In genomic region chr17:81000631-81001357, GRCh38 we compare ENCODE assay signal across 3 cellular contexts.
TF ChIP-seq lines count a peak whose summit lies in the region.

No MANE protein-coding gene starts in this region.

TF ChIP-seq in SK-N-SH, 30 proteins besides CTCF, POLR2A, EP300 and RAD21:
- TF ChIP-seq NRF1 (IDR thresholded peaks at IDR 0.05; ENCODE audit: low read depth, low read length) (no peak), RFX5 (IDR thresholded peaks at IDR 0.05; ENCODE audit: low read length) (no peak), NFIC (IDR thresholded peaks at IDR 0.05; ENCODE audit: borderline replicate concordance) (no peak), SIN3A (IDR thresholded peaks at IDR 0.05; ENCODE audit: borderline replicate concordance, low read depth, low read length) (no peak), MAX (IDR thresholded peaks at IDR 0.05; ENCODE audit: low read depth) (no peak), JUND (IDR thresholded peaks at IDR 0.05) (no peak), ELF1 (IDR thresholded peaks at IDR 0.05) (no peak), IRF3 (IDR thresholded peaks at IDR 0.05; ENCODE audit: low read depth, low read length) (no peak), MXI1 (IDR thresholded peaks at IDR 0.05; ENCODE audit: low read depth, low read length) (no peak), USF2 (IDR thresholded peaks at IDR 0.05; ENCODE audit: borderline replicate concordance, low read depth, low read length) (no peak), PBX3 (IDR thresholded peaks at IDR 0.05) (no peak), RXRA (IDR thresholded peaks at IDR 0.05; ENCODE audit: borderline replicate concordance, low read depth) (no peak), EZH2phosphoT487 (IDR thresholded peaks at IDR 0.05; ENCODE audit: borderline replicate concordance, low read depth) (no peak), GATA2 (CRISPR knock-in tag; IDR thresholded peaks at IDR 0.05) (no peak), YY1 (IDR thresholded peaks at IDR 0.05; ENCODE audit: low read depth) (no peak)

TF ChIP-seq in SK-N-SH treated with all-trans-retinoic acid at 6 μM for 48 hours, 23 proteins besides CTCF, POLR2A, EP300 and RAD21:
- no peak for TF ChIP-seq ISL1 (CRISPR knock-in tag; IDR thresholded peaks at IDR 0.05)
- TF ChIP-seq SNAI2 (CRISPR knock-in tag; IDR thresholded peaks at IDR 0.05), result no peak

TF ChIP-seq in HepG2, 621 proteins besides CTCF, POLR2A, EP300 and RAD21 (continues in another document):
- TF ChIP-seq SALL1 (CRISPR knock-in tag; IDR thresholded peaks at IDR 0.05) (0 out of 2 replicates have a peak, but pooled peaks have one; percentile 10), CHCHD3 (CRISPR knock-in tag; IDR thresholded peaks at IDR 0.05) (no peak), HNF4A (CRISPR knock-in tag; IDR thresholded peaks at IDR 0.05) (peak; percentile 75), ZNF543 (CRISPR knock-in tag; IDR thresholded peaks at IDR 0.05) (0 out of 2 replicates have a peak, but pooled peaks have one; percentile 7), ARID5B (CRISPR knock-in tag; IDR thresholded peaks at IDR 0.05) (peak; percentile 14; the same call in 1 of the 2 replicates), ZNF501 (CRISPR knock-in tag; IDR thresholded peaks at IDR 0.05) (peak; percentile 5; the same call in 1 of the 2 replicates), GABPB1 (CRISPR knock-in tag; IDR thresholded peaks at IDR 0.05) (0 out of 2 replicates have a peak, but pooled peaks have one; percentile 10), PHF21A (CRISPR knock-in tag; IDR thresholded peaks at IDR 0.05) (peak; percentile 61), IRX3 (CRISPR knock-in tag; IDR thresholded peaks at IDR 0.05; ENCODE audit: borderline replicate concordance, low read depth) (no peak), AHDC1 (CRISPR knock-in tag; IDR thresholded peaks at IDR 0.05; ENCODE audit: borderline replicate concordance) (no peak), ZNF770 (CRISPR knock-in tag; IDR thresholded peaks at IDR 0.05) (peak; percentile 67), BCL3 (CRISPR knock-in tag; IDR thresholded peaks at IDR 0.05) (peak; percentile 60; the same call in 1 of the 2 replicates), PAXIP1 (CRISPR knock-in tag; conservative IDR thresholded peaks at IDR 0.05) (peak; percentile 32; the same call in 1 of the 2 replicates), ZFP1 (CRISPR knock-in tag; IDR thresholded peaks at IDR 0.05) (no peak), ZNF280D (CRISPR knock-in tag; IDR thresholded peaks at IDR 0.05) (peak; percentile 24; the same call in 1 of the 2 replicates), HNF4G (IDR thresholded peaks at IDR 0.05; ENCODE audit: borderline replicate concordance, low read depth, low read length) (peak; percentile 50), HNF4G (CRISPR knock-in tag; IDR thresholded peaks at IDR 0.05; ENCODE audit: borderline replicate concordance, low read depth) (no peak), ZBTB7B (CRISPR knock-in tag; IDR thresholded peaks at IDR 0.05) (0 out of 2 replicates have a peak, but pooled peaks have one; percentile 16), NR1H2 (CRISPR knock-in tag; IDR thresholded peaks at IDR 0.05; ENCODE audit: borderline replicate concordance, low read depth) (no peak), FOXK1 (CRISPR knock-in tag; IDR thresholded peaks at IDR 0.05; ENCODE audit: borderline replicate concordance, low read depth) (no peak), NONO (IDR thresholded peaks at IDR 0.05) (no peak), NONO (CRISPR knock-in tag; conservative IDR thresholded peaks at IDR 0.05) (peak; percentile 50), LCORL (IDR thresholded peaks at IDR 0.05) (no peak), LCORL (CRISPR knock-in tag; IDR thresholded peaks at IDR 0.05) (peak; percentile 48; the same call in 1 of the 2 replicates), KDM2A (CRISPR knock-in tag; IDR thresholded peaks at IDR 0.05; ENCODE audit: borderline replicate concordance, low read depth) (peak; percentile 26; the same call in 1 of the 2 replicates), ZNF737 (CRISPR knock-in tag; IDR thresholded peaks at IDR 0.05; ENCODE audit: borderline replicate concordance) (0 out of 2 replicates have a peak, but pooled peaks have one; percentile 51), IKZF4 (CRISPR knock-in tag; IDR thresholded peaks at IDR 0.05; ENCODE audit: borderline replicate concordance, low read depth, not compliant biosample characterization) (peak; percentile 28), GFI1 (CRISPR knock-in tag; IDR thresholded peaks at IDR 0.05; ENCODE audit: borderline replicate concordance) (no peak), U2AF1 (optimal IDR thresholded peaks at IDR 0.05; ENCODE audit: low read depth, low read length) (no peak), RXRA (CRISPR knock-in tag; IDR thresholded peaks at IDR 0.05) (0 out of 2 replicates have a peak, but pooled peaks have one; percentile 11), KMT2A (CRISPR knock-in tag; IDR thresholded peaks at IDR 0.05) (0 out of 2 replicates have a peak, but pooled peaks have one; percentile 15)
